1 cellular context compared by ENCODE assay signal in genomic region chr19:12881172-12881808, GRCh38.
TF ChIP-seq lines count a peak whose summit lies in the region.

Gene DNASE2 (minus strand): TSS chr19:12881449. CDS start chr19:12881375, 74 bp downstream.

TF ChIP-seq in K562, 482 proteins besides CTCF, POLR2A, EP300 and RAD21 (continued from another document and continues in another):
- TF ChIP-seq MBD1 (CRISPR knock-in tag; IDR thresholded peaks at IDR 0.05) (no peak), ZHX1 (conservative IDR thresholded peaks at IDR 0.05; ENCODE audit: low read length) (no peak), MEIS2 (IDR thresholded peaks at IDR 0.05; ENCODE audit: partially characterized antibody) (no peak), RAD51 (IDR thresholded peaks at IDR 0.05; ENCODE audit: borderline replicate concordance, low read depth) (peak; percentile 56; the same call in 1 of the 2 replicates), NR3C1 (CRISPR knock-in tag; IDR thresholded peaks at IDR 0.05) (no peak), MTA3 (IDR thresholded peaks at IDR 0.05; ENCODE audit: borderline replicate concordance) (peak; percentile 75; the same call in 1 of the 2 replicates), ILK (tag; IDR thresholded peaks at IDR 0.05; ENCODE audit: borderline replicate concordance, low read depth) (no peak), ZNF75A (CRISPR knock-in tag; IDR thresholded peaks at IDR 0.05) (no peak), SAFB2 (IDR thresholded peaks at IDR 0.05; ENCODE audit: borderline replicate concordance, low read depth, low read length, severe bottlenecking) (no peak), MYNN (IDR thresholded peaks at IDR 0.05) (peak; percentile 85), MYNN (CRISPR knock-in tag; IDR thresholded peaks at IDR 0.05) (no peak), TAF7 (tag; IDR thresholded peaks at IDR 0.05) (no peak), FOS (IDR thresholded peaks at IDR 0.05; ENCODE audit: extremely low read depth, insufficient read length) (no peak), ZNF445 (CRISPR knock-in tag; IDR thresholded peaks at IDR 0.05; ENCODE audit: low read depth) (no peak), HLTF (IDR thresholded peaks at IDR 0.05) (no peak), ZNF197 (CRISPR knock-in tag; IDR thresholded peaks at IDR 0.05; ENCODE audit: low read depth) (no peak), DPF2 (IDR thresholded peaks at IDR 0.05) (peak; percentile 73; the same call in 1 of the 2 replicates), MNT (conservative IDR thresholded peaks at IDR 0.05) (peak; percentile 77 to 82), NCOA1 (IDR thresholded peaks at IDR 0.05; ENCODE audit: low read depth) (no peak), PCBP1 (IDR thresholded peaks at IDR 0.05; ENCODE audit: low read depth, low read length, poor library complexity, severe bottlenecking) (no peak), STAT5A (IDR thresholded peaks at IDR 0.05; ENCODE audit: borderline replicate concordance, low read length) (no peak), BDP1 (IDR thresholded peaks at IDR 0.05; ENCODE audit: insufficient read depth, insufficient read length) (no peak), DLX4 (CRISPR knock-in tag; IDR thresholded peaks at IDR 0.05) (no peak), ZNF655 (CRISPR knock-in tag; IDR thresholded peaks at IDR 0.05) (no peak), ZNF282 (CRISPR knock-in tag; IDR thresholded peaks at IDR 0.05) (no peak), PATZ1 (CRISPR knock-in tag; IDR thresholded peaks at IDR 0.05; ENCODE audit: borderline replicate concordance) (no peak), MAFK (IDR thresholded peaks at IDR 0.05; ENCODE audit: low read length) (no peak), XRCC3 (IDR thresholded peaks at IDR 0.05) (no peak)
- TF ChIP-seq, protein P1, sequence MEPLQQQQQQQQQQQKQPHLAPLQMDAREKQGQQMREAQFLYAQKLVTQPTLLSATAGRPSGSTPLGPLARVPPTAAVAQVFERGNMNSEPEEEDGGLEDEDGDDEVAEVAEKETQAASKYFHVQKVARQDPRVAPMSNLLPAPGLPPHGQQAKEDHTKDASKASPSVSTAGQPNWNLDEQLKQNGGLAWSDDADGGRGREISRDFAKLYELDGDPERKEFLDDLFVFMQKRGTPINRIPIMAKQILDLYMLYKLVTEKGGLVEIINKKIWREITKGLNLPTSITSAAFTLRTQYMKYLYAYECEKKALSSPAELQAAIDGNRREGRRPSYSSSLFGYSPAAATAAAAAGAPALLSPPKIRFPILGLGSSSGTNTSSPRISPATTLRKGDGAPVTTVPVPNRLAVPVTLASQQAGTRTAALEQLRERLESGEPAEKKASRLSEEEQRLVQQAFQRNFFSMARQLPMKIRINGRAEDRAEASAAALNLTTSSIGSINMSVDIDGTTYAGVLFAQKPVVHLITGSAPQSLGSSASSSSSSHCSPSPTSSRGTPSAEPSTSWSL (CRISPR knock-in tag; IDR thresholded peaks at IDR 0.05; ENCODE audit: borderline replicate concordance), result no peak
- TF ChIP-seq, protein P2, sequence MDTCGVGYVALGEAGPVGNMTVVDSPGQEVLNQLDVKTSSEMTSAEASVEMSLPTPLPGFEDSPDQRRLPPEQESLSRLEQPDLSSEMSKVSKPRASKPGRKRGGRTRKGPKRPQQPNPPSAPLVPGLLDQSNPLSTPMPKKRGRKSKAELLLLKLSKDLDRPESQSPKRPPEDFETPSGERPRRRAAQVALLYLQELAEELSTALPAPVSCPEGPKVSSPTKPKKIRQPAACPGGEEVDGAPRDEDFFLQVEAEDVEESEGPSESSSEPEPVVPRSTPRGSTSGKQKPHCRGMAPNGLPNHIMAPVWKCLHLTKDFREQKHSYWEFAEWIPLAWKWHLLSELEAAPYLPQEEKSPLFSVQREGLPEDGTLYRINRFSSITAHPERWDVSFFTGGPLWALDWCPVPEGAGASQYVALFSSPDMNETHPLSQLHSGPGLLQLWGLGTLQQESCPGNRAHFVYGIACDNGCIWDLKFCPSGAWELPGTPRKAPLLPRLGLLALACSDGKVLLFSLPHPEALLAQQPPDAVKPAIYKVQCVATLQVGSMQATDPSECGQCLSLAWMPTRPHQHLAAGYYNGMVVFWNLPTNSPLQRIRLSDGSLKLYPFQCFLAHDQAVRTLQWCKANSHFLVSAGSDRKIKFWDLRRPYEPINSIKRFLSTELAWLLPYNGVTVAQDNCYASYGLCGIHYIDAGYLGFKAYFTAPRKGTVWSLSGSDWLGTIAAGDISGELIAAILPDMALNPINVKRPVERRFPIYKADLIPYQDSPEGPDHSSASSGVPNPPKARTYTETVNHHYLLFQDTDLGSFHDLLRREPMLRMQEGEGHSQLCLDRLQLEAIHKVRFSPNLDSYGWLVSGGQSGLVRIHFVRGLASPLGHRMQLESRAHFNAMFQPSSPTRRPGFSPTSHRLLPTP (IDR thresholded peaks at IDR 0.05; ENCODE audit: borderline replicate concordance, extremely low read depth, insufficient read length), result no peak
- TF ChIP-seq, protein P3, sequence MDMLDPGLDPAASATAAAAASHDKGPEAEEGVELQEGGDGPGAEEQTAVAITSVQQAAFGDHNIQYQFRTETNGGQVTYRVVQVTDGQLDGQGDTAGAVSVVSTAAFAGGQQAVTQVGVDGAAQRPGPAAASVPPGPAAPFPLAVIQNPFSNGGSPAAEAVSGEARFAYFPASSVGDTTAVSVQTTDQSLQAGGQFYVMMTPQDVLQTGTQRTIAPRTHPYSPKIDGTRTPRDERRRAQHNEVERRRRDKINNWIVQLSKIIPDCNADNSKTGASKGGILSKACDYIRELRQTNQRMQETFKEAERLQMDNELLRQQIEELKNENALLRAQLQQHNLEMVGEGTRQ (CRISPR knock-in tag; IDR thresholded peaks at IDR 0.05), result peak; percentile 52
- TF ChIP-seq, protein P4, sequence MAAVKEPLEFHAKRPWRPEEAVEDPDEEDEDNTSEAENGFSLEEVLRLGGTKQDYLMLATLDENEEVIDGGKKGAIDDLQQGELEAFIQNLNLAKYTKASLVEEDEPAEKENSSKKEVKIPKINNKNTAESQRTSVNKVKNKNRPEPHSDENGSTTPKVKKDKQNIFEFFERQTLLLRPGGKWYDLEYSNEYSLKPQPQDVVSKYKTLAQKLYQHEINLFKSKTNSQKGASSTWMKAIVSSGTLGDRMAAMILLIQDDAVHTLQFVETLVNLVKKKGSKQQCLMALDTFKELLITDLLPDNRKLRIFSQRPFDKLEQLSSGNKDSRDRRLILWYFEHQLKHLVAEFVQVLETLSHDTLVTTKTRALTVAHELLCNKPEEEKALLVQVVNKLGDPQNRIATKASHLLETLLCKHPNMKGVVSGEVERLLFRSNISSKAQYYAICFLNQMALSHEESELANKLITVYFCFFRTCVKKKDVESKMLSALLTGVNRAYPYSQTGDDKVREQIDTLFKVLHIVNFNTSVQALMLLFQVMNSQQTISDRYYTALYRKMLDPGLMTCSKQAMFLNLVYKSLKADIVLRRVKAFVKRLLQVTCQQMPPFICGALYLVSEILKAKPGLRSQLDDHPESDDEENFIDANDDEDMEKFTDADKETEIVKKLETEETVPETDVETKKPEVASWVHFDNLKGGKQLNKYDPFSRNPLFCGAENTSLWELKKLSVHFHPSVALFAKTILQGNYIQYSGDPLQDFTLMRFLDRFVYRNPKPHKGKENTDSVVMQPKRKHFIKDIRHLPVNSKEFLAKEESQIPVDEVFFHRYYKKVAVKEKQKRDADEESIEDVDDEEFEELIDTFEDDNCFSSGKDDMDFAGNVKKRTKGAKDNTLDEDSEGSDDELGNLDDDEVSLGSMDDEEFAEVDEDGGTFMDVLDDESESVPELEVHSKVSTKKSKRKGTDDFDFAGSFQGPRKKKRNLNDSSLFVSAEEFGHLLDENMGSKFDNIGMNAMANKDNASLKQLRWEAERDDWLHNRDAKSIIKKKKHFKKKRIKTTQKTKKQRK (IDR thresholded peaks at IDR 0.05; ENCODE audit: borderline replicate concordance, low read depth, low read length), result no peak
- TF ChIP-seq, protein P5, sequence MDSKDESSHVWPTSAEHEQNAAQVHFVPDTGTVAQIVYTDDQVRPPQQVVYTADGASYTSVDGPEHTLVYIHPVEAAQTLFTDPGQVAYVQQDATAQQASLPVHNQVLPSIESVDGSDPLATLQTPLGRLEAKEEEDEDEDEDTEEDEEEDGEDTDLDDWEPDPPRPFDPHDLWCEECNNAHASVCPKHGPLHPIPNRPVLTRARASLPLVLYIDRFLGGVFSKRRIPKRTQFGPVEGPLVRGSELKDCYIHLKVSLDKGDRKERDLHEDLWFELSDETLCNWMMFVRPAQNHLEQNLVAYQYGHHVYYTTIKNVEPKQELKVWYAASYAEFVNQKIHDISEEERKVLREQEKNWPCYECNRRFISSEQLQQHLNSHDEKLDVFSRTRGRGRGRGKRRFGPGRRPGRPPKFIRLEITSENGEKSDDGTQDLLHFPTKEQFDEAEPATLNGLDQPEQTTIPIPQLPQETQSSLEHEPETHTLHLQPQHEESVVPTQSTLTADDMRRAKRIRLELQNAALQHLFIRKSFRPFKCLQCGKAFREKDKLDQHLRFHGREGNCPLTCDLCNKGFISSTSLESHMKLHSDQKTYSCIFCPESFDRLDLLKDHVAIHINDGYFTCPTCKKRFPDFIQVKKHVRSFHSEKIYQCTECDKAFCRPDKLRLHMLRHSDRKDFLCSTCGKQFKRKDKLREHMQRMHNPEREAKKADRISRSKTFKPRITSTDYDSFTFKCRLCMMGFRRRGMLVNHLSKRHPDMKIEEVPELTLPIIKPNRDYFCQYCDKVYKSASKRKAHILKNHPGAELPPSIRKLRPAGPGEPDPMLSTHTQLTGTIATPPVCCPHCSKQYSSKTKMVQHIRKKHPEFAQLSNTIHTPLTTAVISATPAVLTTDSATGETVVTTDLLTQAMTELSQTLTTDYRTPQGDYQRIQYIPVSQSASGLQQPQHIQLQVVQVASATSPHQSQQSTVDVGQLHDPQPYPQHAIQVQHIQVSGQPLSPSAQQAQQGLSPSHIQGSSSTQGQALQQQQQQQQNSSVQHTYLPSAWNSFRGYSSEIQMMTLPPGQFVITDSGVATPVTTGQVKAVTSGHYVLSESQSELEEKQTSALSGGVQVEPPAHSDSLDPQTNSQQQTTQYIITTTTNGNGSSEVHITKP (IDR thresholded peaks at IDR 0.05; ENCODE audit: partially characterized antibody), result no peak
